ENCODE assay signal across 2 cellular contexts in genomic region chr2:120542911-120543527, GRCh38.
A peak's percentile ranks its signal among the peaks of the same experiment; 100 is the strongest.
TF ChIP-seq lines count a peak whose summit lies in the region.

No MANE protein-coding gene starts in this region.

TF ChIP-seq in HepG2, 621 proteins besides CTCF, POLR2A, EP300 and RAD21 (continues in another document):
- TF ChIP-seq KDM2A (CRISPR knock-in tag; IDR thresholded peaks at IDR 0.05; ENCODE audit: borderline replicate concordance, low read depth) = peak; percentile 36; the same call in 1 of the 2 replicates
- TF ChIP-seq ZNF772 (CRISPR knock-in tag; IDR thresholded peaks at IDR 0.05) = peak; percentile 92
- peak; percentile 54; the same call in 1 of the 2 replicates for TF ChIP-seq TFE3 (CRISPR knock-in tag; IDR thresholded peaks at IDR 0.05)
- 0 out of 2 replicates have a peak, but pooled peaks have one; percentile 36 for TF ChIP-seq ZNF773 (CRISPR knock-in tag; IDR thresholded peaks at IDR 0.05; ENCODE audit: borderline replicate concordance)
- TF ChIP-seq ISX (CRISPR knock-in tag; conservative IDR thresholded peaks at IDR 0.05) = no peak
- no peak; the same call in 1 of the 2 replicates for TF ChIP-seq ZNF766 (CRISPR knock-in tag; IDR thresholded peaks at IDR 0.05; ENCODE audit: borderline replicate concordance)
- peak; percentile 47; the same call in 1 of the 2 replicates for TF ChIP-seq ONECUT2 (CRISPR knock-in tag; IDR thresholded peaks at IDR 0.05)
- 0 out of 2 replicates have a peak, but pooled peaks have one; percentile 61 for TF ChIP-seq STAT5B (CRISPR knock-in tag; IDR thresholded peaks at IDR 0.05)
- TF ChIP-seq HMGA1 (CRISPR knock-in tag; conservative IDR thresholded peaks at IDR 0.05) = no peak
- no peak for TF ChIP-seq PLRG1 (conservative IDR thresholded peaks at IDR 0.05)
- TF ChIP-seq ZNF256 (CRISPR knock-in tag; conservative IDR thresholded peaks at IDR 0.05) = no peak
- no peak for TF ChIP-seq E2F2 (CRISPR knock-in tag; IDR thresholded peaks at IDR 0.05; ENCODE audit: borderline replicate concordance)
- no peak for TF ChIP-seq ZNF3 (CRISPR knock-in tag; IDR thresholded peaks at IDR 0.05)
- TF ChIP-seq TRAFD1 (CRISPR knock-in tag; IDR thresholded peaks at IDR 0.05; ENCODE audit: borderline replicate concordance) = no peak
- peak; percentile 48; the same call in 1 of the 2 replicates for TF ChIP-seq FOXA3 (CRISPR knock-in tag; IDR thresholded peaks at IDR 0.05)
- peak; percentile 61; the same call in 1 of the 2 replicates for TF ChIP-seq SNAPC5 (CRISPR knock-in tag; IDR thresholded peaks at IDR 0.05; ENCODE audit: borderline replicate concordance)
- peak; percentile 28; the same call in 1 of the 2 replicates for TF ChIP-seq SIX4 (CRISPR knock-in tag; IDR thresholded peaks at IDR 0.05)
- no peak for TF ChIP-seq ZNF337 (CRISPR knock-in tag; IDR thresholded peaks at IDR 0.05; ENCODE audit: borderline replicate concordance, low read depth)
- 0 out of 2 replicates have a peak, but pooled peaks have one; percentile 16 for TF ChIP-seq ZBTB25 (CRISPR knock-in tag; IDR thresholded peaks at IDR 0.05)
- TF ChIP-seq HCFC1 (IDR thresholded peaks at IDR 0.05; ENCODE audit: low read depth, low read length) = no peak
- no peak for TF ChIP-seq ZNF101 (CRISPR knock-in tag; IDR thresholded peaks at IDR 0.05; ENCODE audit: borderline replicate concordance, low read depth)
- no peak for TF ChIP-seq DNMT3B (CRISPR knock-in tag; conservative IDR thresholded peaks at IDR 0.05)
- no peak for TF ChIP-seq ZNF10 (CRISPR knock-in tag; IDR thresholded peaks at IDR 0.05; ENCODE audit: borderline replicate concordance, low read depth)
- no peak for TF ChIP-seq ZNF549 (CRISPR knock-in tag; IDR thresholded peaks at IDR 0.05)
- peak; percentile 90; the same call in 1 of the 2 replicates for TF ChIP-seq ZFP90 (CRISPR knock-in tag; IDR thresholded peaks at IDR 0.05; ENCODE audit: borderline replicate concordance)
- peak; percentile 49; the same call in 1 of the 2 replicates for TF ChIP-seq MYPOP (CRISPR knock-in tag; IDR thresholded peaks at IDR 0.05)
- TF ChIP-seq LCORL (IDR thresholded peaks at IDR 0.05) = peak; percentile 7; the same call in 1 of the 2 replicates
- peak; percentile 67 for TF ChIP-seq LCORL (CRISPR knock-in tag; IDR thresholded peaks at IDR 0.05)
- no peak for TF ChIP-seq ZNF777 (CRISPR knock-in tag; IDR thresholded peaks at IDR 0.05)

TF ChIP-seq in SK-N-SH, 30 proteins besides CTCF, POLR2A, EP300 and RAD21:
- no peak for TF ChIP-seq GABPA (IDR thresholded peaks at IDR 0.05; ENCODE audit: low read depth)
- TF ChIP-seq GATA2 (CRISPR knock-in tag; IDR thresholded peaks at IDR 0.05) = no peak
- no peak for TF ChIP-seq RXRA (IDR thresholded peaks at IDR 0.05; ENCODE audit: borderline replicate concordance, low read depth)
- TF ChIP-seq IRF3 (IDR thresholded peaks at IDR 0.05; ENCODE audit: low read depth, low read length) = no peak
- no peak for TF ChIP-seq FOSL2 (IDR thresholded peaks at IDR 0.05; ENCODE audit: borderline replicate concordance, low read depth)
- no peak for TF ChIP-seq USF2 (IDR thresholded peaks at IDR 0.05; ENCODE audit: borderline replicate concordance, low read depth, low read length)
- TF ChIP-seq NRF1 (IDR thresholded peaks at IDR 0.05; ENCODE audit: low read depth, low read length) = no peak
- TF ChIP-seq PBX3 (IDR thresholded peaks at IDR 0.05) = no peak
- TF ChIP-seq REST (IDR thresholded peaks at IDR 0.05; ENCODE audit: low read depth, low read length) = no peak
- TF ChIP-seq NFIC (IDR thresholded peaks at IDR 0.05; ENCODE audit: borderline replicate concordance) = no peak
- no peak for TF ChIP-seq ELF1 (IDR thresholded peaks at IDR 0.05)
- TF ChIP-seq TCF12 (IDR thresholded peaks at IDR 0.05) = no peak
- no peak for TF ChIP-seq SMC3 (IDR thresholded peaks at IDR 0.05; ENCODE audit: low read depth, low read length)
- no peak for TF ChIP-seq USF1 (IDR thresholded peaks at IDR 0.05; ENCODE audit: borderline replicate concordance, low read depth)
TF ChIP-seq in SK-N-SH: peak in this region for 0.
